Comparison of ENCODE assay signal across 8 cellular contexts in the genomic region with DNA sequence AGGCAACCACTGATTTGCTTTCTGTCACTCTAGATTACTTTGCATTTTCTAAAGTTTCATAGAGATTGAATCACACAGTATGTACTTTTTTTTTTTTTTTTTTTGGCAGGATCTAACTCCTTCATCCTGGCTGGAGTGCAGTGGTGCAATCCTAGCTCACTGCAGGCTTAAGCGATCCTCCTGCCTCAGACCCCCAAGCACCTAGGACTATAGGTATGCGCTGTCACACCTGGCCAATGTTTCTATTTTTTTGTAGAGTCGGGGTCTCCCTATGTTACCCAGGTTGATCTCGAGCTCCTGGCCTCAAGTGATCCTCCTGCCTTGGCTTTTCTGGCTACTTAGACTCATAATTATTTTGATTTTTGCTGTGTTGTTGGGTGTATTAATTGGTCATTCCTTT.
"Had no signal": no experiment of that assay in that cellular context is flagged by ENCODE, and none has a peak within 500 bp of the region (broad histone marks: within the 10 kb centered on the region; RNA-seq: fewer than 3 reads in every experiment).

No MANE protein-coding gene starts in this region.

- H3K9ac ChIP-seq: KMS-11 had no signal

- H3K27ac ChIP-seq: KMS-11 had no signal

- FAIRE-seq: H54, HepG2, HTR-8/SVneo had no signal

- DNase-seq: GOT3, H9, HCEC 1CT, KBM-7 had no signal

- H3K4me2 ChIP-seq: KMS-11 had no signal
